10 cellular contexts compared by ENCODE assay signal in the genomic region with DNA sequence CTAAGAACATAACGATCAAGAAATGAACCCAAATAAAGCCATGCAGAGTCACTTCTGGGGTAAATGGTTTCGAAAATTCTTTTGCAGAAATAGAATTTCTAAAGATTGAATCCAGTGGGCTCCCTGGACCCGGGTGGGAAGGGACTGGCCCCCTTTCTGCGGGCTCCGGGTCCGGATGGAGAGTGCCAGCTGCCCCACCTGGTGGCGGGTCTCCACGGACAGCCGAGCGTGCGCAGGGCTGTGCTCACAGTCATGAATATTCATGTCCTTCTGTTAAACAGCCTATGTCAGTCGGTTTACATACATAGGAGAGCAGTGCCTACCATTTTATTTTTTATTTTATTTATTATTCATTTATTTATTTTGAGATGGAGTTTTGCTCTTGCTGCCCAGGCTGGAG. TPM values are rescaled to one million over a fixed set of nuclear protein-coding genes. Genes with fewer than 3 reads are reported as not detected.
A peak's percentile ranks its signal among the peaks of the same experiment; 100 is the strongest.
DNase-seq lines count a peak whose midpoint lies in the region; ATAC-seq, FAIRE-seq and TF ChIP-seq lines count a peak whose summit lies in the region.
"Had no signal": no experiment of that assay in that cellular context is flagged by ENCODE, and none has a peak within 500 bp of the region (broad histone marks: within the 10 kb centered on the region; RNA-seq: fewer than 3 reads in every experiment).

No MANE protein-coding gene starts in this region.

- peak; percentile 33 for DNase-seq in DMS53 (lab: John Stamatoyannopoulos, UW)
- no peak for DNase-seq in DMS53 treated with DMSO at 0.1 percent for 48 hours (lab: John Stamatoyannopoulos, UW; ENCODE audit: unreplicated experiment)
- peak; percentile 78 for DNase-seq in HEK293T (ENCODE audit: extremely low spot score)
- DNase-seq in activated T-cell treated with anti-CD3 and anti-CD28 coated beads, Interleukin-2, amount 50 U/mL, for 72 hours, result peak; percentile 35 to 36
- peak; percentile 15 for DNase-seq in midbrain (lab: John Stamatoyannopoulos, UW)
- no peak for DNase-seq in GM19239 (ENCODE audit: insufficient read length, low spot score)
- DNase-seq in effector CD8-positive, alpha-beta T cell (lab: John Stamatoyannopoulos, UW), result no peak
- DNase-seq in GM19238 (ENCODE audit: insufficient read length, low spot score), result no peak

- ATAC-seq in activated T-cell treated with anti-CD3 and anti-CD28 coated beads, Interleukin-2, amount 50 U/mL, for 72 hours (replicated peaks in 1 of 2), result peak; percentile 60 to 71

- FAIRE-seq in GM19239 (lab: Jason Lieb, UNC), result no peak
- FAIRE-seq: A204.1 had no signal

- no peak overlapping the region for H3K27ac Mint-ChIP-seq in activated T-cell treated with anti-CD3 and anti-CD28 coated beads, Interleukin-2, amount 50 U/mL, for 72 hours

- peaks cover 10% of the 10 kb centered on the region for H3K4me1 Mint-ChIP-seq in activated T-cell treated with anti-CD3 and anti-CD28 coated beads, Interleukin-2, amount 50 U/mL, for 72 hours (ENCODE audit: low read depth)

- POLR2A ChIA-PET in HEK293T (lab: Yijun Ruan, JAX), result no interaction called here

- H3K9me3 Mint-ChIP-seq in activated T-cell treated with anti-CD3 and anti-CD28 coated beads, Interleukin-2, amount 50 U/mL, for 72 hours, result no peaks in the 10 kb centered on the region

- H3K36me3 Mint-ChIP-seq in activated T-cell treated with anti-CD3 and anti-CD28 coated beads, Interleukin-2, amount 50 U/mL, for 72 hours (ENCODE audit: insufficient read depth in 2 of 2), result peaks cover 0 to 3% of the 10 kb centered on the region in 2 donors

- CTCF ChIA-PET in HEK293T (lab: Yijun Ruan, JAX), result no interaction called here

- H3K4me3 Mint-ChIP-seq in activated T-cell treated with anti-CD3 and anti-CD28 coated beads, Interleukin-2, amount 50 U/mL, for 72 hours, result no peak overlapping the region

- peaks cover 54% of the 10 kb centered on the region for H3K27me3 Mint-ChIP-seq in activated T-cell treated with anti-CD3 and anti-CD28 coated beads, Interleukin-2, amount 50 U/mL, for 72 hours (ENCODE audit: low read depth)

TF ChIP-seq in HEK293T, 16 proteins besides CTCF, POLR2A, EP300 and RAD21:
- TF ChIP-seq FOXA1 (IDR thresholded peaks at IDR 0.05) (no peak), TARDBP (IDR thresholded peaks at IDR 0.05) (no peak), FOXK2 (IDR thresholded peaks at IDR 0.05) (no peak), ZNF384 (IDR thresholded peaks at IDR 0.05) (no peak), CTBP1 (IDR thresholded peaks at IDR 0.05; ENCODE audit: borderline replicate concordance) (no peak), ARNT (IDR thresholded peaks at IDR 0.05) (no peak), NFRKB (IDR thresholded peaks at IDR 0.05) (no peak), LEF1 (IDR thresholded peaks at IDR 0.05; ENCODE audit: borderline replicate concordance) (no peak), L3MBTL2 (conservative IDR thresholded peaks at IDR 0.05) (no peak), ELF4 (IDR thresholded peaks at IDR 0.05) (no peak), SP1 (IDR thresholded peaks at IDR 0.05) (no peak), BHLHE40 (IDR thresholded peaks at IDR 0.05; ENCODE audit: borderline replicate concordance) (no peak), SUZ12 (IDR thresholded peaks at IDR 0.05) (no peak), FOXM1 (IDR thresholded peaks at IDR 0.05; ENCODE audit: borderline replicate concordance) (no peak), HDGF (IDR thresholded peaks at IDR 0.05; ENCODE audit: borderline replicate concordance) (no peak)
- TF ChIP-seq, protein P1, sequence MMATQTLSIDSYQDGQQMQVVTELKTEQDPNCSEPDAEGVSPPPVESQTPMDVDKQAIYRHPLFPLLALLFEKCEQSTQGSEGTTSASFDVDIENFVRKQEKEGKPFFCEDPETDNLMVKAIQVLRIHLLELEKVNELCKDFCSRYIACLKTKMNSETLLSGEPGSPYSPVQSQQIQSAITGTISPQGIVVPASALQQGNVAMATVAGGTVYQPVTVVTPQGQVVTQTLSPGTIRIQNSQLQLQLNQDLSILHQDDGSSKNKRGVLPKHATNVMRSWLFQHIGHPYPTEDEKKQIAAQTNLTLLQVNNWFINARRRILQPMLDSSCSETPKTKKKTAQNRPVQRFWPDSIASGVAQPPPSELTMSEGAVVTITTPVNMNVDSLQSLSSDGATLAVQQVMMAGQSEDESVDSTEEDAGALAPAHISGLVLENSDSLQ (IDR thresholded peaks at IDR 0.05), result no peak

RNA-seq across cellular contexts. Expression of a gene that starts 4.7 kb away (rescaled TPM):
- total RNA-seq in activated T-cell treated with anti-CD3 and anti-CD28 coated beads, Interleukin-2, amount 50 U/mL, for 72 hours, result 1 to 10 TPM in 1 of 2 donors, under 1 TPM in 1; 0.96 to 2.8 TPM

RNA-seq across cellular contexts. Expression of a gene that starts 25.6 kb away (rescaled TPM):
- total RNA-seq in activated T-cell treated with anti-CD3 and anti-CD28 coated beads, Interleukin-2, amount 50 U/mL, for 72 hours, result 10 to 100 TPM; 40.6 to 54.9 TPM

RNA-seq across cellular contexts. Expression of a gene that starts 46.3 kb away (rescaled TPM):
- not detected for total RNA-seq in activated T-cell treated with anti-CD3 and anti-CD28 coated beads, Interleukin-2, amount 50 U/mL, for 72 hours
- total RNA-seq: temporal lobe had no signal

Comparison
In these comparisons a context has a peak if more than half of its experiments do, and no peak if none do; other contexts are left out.
1. DNase-seq: peak in DMS53 (single experiment), HEK293T (single experiment), activated T-cell treated with anti-CD3 and anti-CD28 coated beads, Interleukin-2, amount 50 U/mL, for 72 hours (2 of 2) and midbrain (single experiment); none in DMS53 treated with DMSO at 0.1 percent for 48 hours (single experiment), GM19239 (single experiment), effector CD8-positive, alpha-beta T cell (single experiment) and GM19238 (single experiment).